Comparison of ENCODE assay signal across 8 cellular contexts in genomic region chr1:47997289-47998200, GRCh38. TPM values are rescaled to one million over a fixed set of nuclear protein-coding genes. Genes with fewer than 3 reads are reported as not detected.
DNase-seq lines count a peak whose midpoint lies in the region; ATAC-seq and TF ChIP-seq lines count a peak whose summit lies in the region.

Gene TRABD2B, minus strand, starts transcription at chr1:47997385.

- H2BK120ac ChIP-seq in neuronal stem cell (ENCODE audit: low read depth, low read length), result no peak within 1 kb of the TSS

- peak; percentile 68 for TF ChIP-seq CTCF in BE2C (IDR thresholded peaks at IDR 0.05; ENCODE audit: low read depth, low read length)
- peak; percentile 93 to 100 (median 96) for TF ChIP-seq CTCF in gastroesophageal sphincter (IDR thresholded peaks at IDR 0.05)

- H3K27ac ChIP-seq in gastroesophageal sphincter (peak within 1 kb of the TSS; percentile 10 to 91 (median 86)), neuronal stem cell (replicated peaks; ENCODE audit: low read length) (no peak within 1 kb of the TSS)

- ATAC-seq in HG03457 (IDR thresholded peaks at IDR 0.05; ENCODE audit: unreplicated experiment) (peak; percentile 68), gastroesophageal sphincter (peak; percentile 78)

- no peak within 1 kb of the TSS for H3K4ac ChIP-seq in neuronal stem cell (ENCODE audit: low read length)

- H3K79me1 ChIP-seq in neuronal stem cell (ENCODE audit: low read depth, low read length), result no peaks in the 10 kb centered on the region

- no peak within 1 kb of the TSS for H2BK15ac ChIP-seq in neuronal stem cell (ENCODE audit: low read length)

- 58 to 65% methylated on average over 4 of the region's 86 CpGs for WGBS in gastroesophageal sphincter (ENCODE audit: low coverage in 1 of 2), 2 donors
- WGBS in neuronal stem cell (ENCODE audit: extremely low coverage in 2 of 2, insufficient read length in 2 of 2, insufficient replicate concordance in 1 of 2), 2 donors, result no CpG with 5 or more reads among the region's 86 CpGs

- no peak within 1 kb of the TSS for H3K14ac ChIP-seq in neuronal stem cell (ENCODE audit: low read length)

- peak within 1 kb of the TSS; percentile 91 for H3K4me2 ChIP-seq in neuronal stem cell (ENCODE audit: insufficient read depth, low read length, poor library complexity, severe bottlenecking)

- H3K27me3 ChIP-seq in BE2C (peaks cover 9% of the 10 kb centered on the region), gastroesophageal sphincter (peaks cover 39% of the 10 kb centered on the region), neuronal stem cell (ENCODE audit: control insufficient read depth in 3 of 3, insufficient read depth in 3 of 3, low read depth in 1 of 3, low read length in 3 of 3) (peaks cover 3 to 59% (median 41%) of the 10 kb centered on the region in 3 experiments)

- no peak within 1 kb of the TSS for H2AK5ac ChIP-seq in neuronal stem cell (ENCODE audit: low read depth, low read length)

- H3K9me3 ChIP-seq in BE2C, result no peaks in the 10 kb centered on the region
- H3K9me3 ChIP-seq in gastroesophageal sphincter, result no peaks in the 10 kb centered on the region
- H3K9me3 ChIP-seq in neuronal stem cell (replicated peaks in 1 of 2; ENCODE audit: control insufficient read depth in 2 of 2, insufficient read depth in 1 of 2, low read depth in 1 of 2, low read length in 2 of 2), result no peaks in the 10 kb centered on the region

- TF ChIP-seq EP300 in gastroesophageal sphincter (IDR thresholded peaks at IDR 0.05), result no peak

- TF ChIP-seq POLR2A in gastroesophageal sphincter (IDR thresholded peaks at IDR 0.05), result peak in 1 of 2 donors; percentile 13

- peak within 1 kb of the TSS; percentile 95 for H2AFZ ChIP-seq in neuronal stem cell (ENCODE audit: low read length)

- H4K91ac ChIP-seq in neuronal stem cell (ENCODE audit: low read depth, low read length, poor library complexity), result no peak within 1 kb of the TSS

- H3K4me3 ChIP-seq in BE2C (ENCODE audit: low read depth, low read length) (peak within 1 kb of the TSS; percentile 43), gastroesophageal sphincter (peak within 1 kb of the TSS; percentile 57 to 83), neuronal stem cell (ENCODE audit: low read length in 2 of 2) (peak within 1 kb of the TSS; percentile 52 to 83)

- H3K9ac ChIP-seq in neuronal stem cell (ENCODE audit: low read depth, low read length, poor library complexity), result peak within 1 kb of the TSS; percentile 67

- H3K4me1 ChIP-seq in BE2C (no peaks in the 10 kb centered on the region; the same call in 1 of the 2 replicates), gastroesophageal sphincter (peaks cover 0 to 42% (median 10%) of the 10 kb centered on the region in 3 donors), neuronal stem cell (ENCODE audit: control insufficient read depth in 2 of 2, insufficient read depth in 1 of 2, low read depth in 1 of 2, low read length in 2 of 2) (peaks cover 0 to 16% of the 10 kb centered on the region in 2 donors)

- no peak within 1 kb of the TSS for H2BK12ac ChIP-seq in neuronal stem cell (ENCODE audit: low read length)

- H3K18ac ChIP-seq in neuronal stem cell (ENCODE audit: low read length), result peak within 1 kb of the TSS; percentile 89

- no peak within 1 kb of the TSS for H4K8ac ChIP-seq in neuronal stem cell (ENCODE audit: low read depth, low read length)

- DNase-seq in BE2C (peak; percentile 66), GM19240 (ENCODE audit: insufficient read length, low spot score) (peak; percentile 88), RPMI7951 (ENCODE audit: low read depth) (peak; percentile 54), activated gamma-delta T cell treated with Interleukin-2 at 50 U/mL for 16 hours (peak; percentile 54), neuronal stem cell (ENCODE audit: low spot score) (peak; percentile 87), stromal cell of bone marrow (ENCODE audit: low read depth) (peak; percentile 59)

- H3K36me3 ChIP-seq in BE2C, result no peaks in the 10 kb centered on the region
- no peaks in the 10 kb centered on the region for H3K36me3 ChIP-seq in gastroesophageal sphincter
- no peaks in the 10 kb centered on the region for H3K36me3 ChIP-seq in neuronal stem cell (replicated peaks in 1 of 2; ENCODE audit: control insufficient read depth in 2 of 2, insufficient read depth in 2 of 2, low read length in 2 of 2)

- H2BK5ac ChIP-seq in neuronal stem cell (ENCODE audit: low read length), result peak within 1 kb of the TSS; percentile 20

- no peak within 1 kb of the TSS for H3K23ac ChIP-seq in neuronal stem cell (ENCODE audit: low read depth, low read length, poor library complexity)

RNA-seq across cellular contexts. Expression of gene TRABD2B, which starts in this region (rescaled TPM):
- not detected for polyA plus RNA-seq in BE2C (2012; ENCODE audit: insufficient read depth, insufficient read length, low read depth)
- total RNA-seq in RPMI7951 (2014; rRNA removed; shearing (Covaris generic)), result not detected in 2 replicates
- 1 to 10 TPM; 2.6 to 6.5 (median 3.4) TPM for total RNA-seq in gastroesophageal sphincter
- 0.42 TPM for polyA plus RNA-seq in neuronal stem cell (2013, experiment 1 of 2)
- 0.66 TPM for polyA plus RNA-seq in neuronal stem cell (2013, experiment 2 of 2)

Comparison
In these comparisons a context has a peak if more than half of its experiments do, and no peak if none do; other contexts are left out.
1. Peak in DNase-seq in RPMI7951; RNA of the gene not detected or under 1 TPM.